Comparison of ENCODE assay signal across 21 cellular contexts in the genomic region with DNA sequence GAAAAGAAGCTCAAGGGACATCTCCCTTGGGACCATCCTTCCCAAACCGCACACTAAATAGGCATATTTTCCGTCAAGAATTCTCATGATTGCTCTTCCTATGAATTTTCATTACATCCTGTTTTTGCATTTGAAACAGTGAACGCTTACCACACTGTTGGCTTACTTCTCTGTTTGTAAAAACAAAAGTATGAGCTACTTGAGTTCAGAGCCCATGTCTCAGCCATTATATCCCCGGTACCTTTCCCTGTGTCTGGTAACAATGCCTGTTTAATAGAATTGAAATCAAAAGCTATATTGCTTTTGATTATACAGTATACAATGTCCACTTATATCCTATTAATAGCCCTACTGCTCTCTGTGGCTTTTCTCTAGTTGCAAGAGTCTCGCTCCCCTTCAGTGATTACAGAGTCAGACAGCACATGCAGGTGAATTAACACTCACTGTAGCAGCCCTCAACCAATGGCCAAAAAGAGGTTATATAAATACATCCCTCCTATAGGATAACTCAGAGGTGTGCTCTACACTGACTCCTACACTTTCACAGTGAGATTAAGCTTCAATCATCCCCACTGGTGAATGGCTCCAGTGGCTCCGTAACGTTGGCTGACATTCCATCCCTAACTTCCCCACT.
"Had no signal": no experiment of that assay in that cellular context is flagged by ENCODE, and none has a peak within 500 bp of the region (broad histone marks: within the 10 kb centered on the region; RNA-seq: fewer than 3 reads in every experiment).

No MANE protein-coding gene starts in this region.

- ATAC-seq: activated naive CD8-positive, alpha-beta T cell treated with anti-CD3 and anti-CD28 coated beads, Interleukin-2, amount 50 U/mL, for 24 hours; foreskin keratinocyte; naive thymus-derived CD8-positive, alpha-beta T cell had no signal

- DNase-seq: activated CD4-positive, alpha-beta T cell treated with anti-CD3 and anti-CD28 coated beads, Interleukin-2, amount 50 U/mL, for 4 hours; activated CD4-positive, CD25-positive, alpha-beta regulatory T cell treated with anti-CD3 and anti-CD28 coated beads, Interleukin-2, amount 50 U/mL, for 72 hours; activated naive CD4-positive, alpha-beta T cell treated with anti-CD3 and anti-CD28 coated beads for 36 hours; activated naive CD8-positive, alpha-beta T cell treated with anti-CD3 and anti-CD28 coated beads, Interleukin-2, amount 50 U/mL, for 24 hours; activated T-cell treated with anti-CD3 and anti-CD28 coated beads, Interleukin-2, amount 50 U/mL, for 1 hour; aorta; cortex of kidney; effector memory CD4-positive, alpha-beta T cell; foreskin keratinocyte; glutamatergic neuron; hypothalamus; kidney; left ventricle myocardium inferior; naive thymus-derived CD8-positive, alpha-beta T cell; stimulated activated CD4-positive, alpha-beta T cell treated with anti-CD3 and anti-CD28 coated beads, Interleukin-4, amount 100 ng/mL, for 1 hour; stimulated activated naive CD4-positive, alpha-beta T cell; uterus had no signal

- H3K27ac Mint-ChIP-seq: activated naive CD4-positive, alpha-beta T cell treated with anti-CD3 and anti-CD28 coated beads for 36 hours; activated naive CD8-positive, alpha-beta T cell treated with anti-CD3 and anti-CD28 coated beads, Interleukin-2, amount 50 U/mL, for 24 hours; activated T-helper 2 cell treated with anti-CD3 and anti-CD28 coated beads, Interferon-gamma antibody, Interleukin-2, Interleukin-4, amounts not matched to agents 10 μg/mL and 5 μg/mL and 100 μg/mL, durations not matched to agents 14 hours and 24 hours and 36 hours; memory B cell; naive thymus-derived CD8-positive, alpha-beta T cell had no signal

- H3K27me3 Mint-ChIP-seq: activated naive CD8-positive, alpha-beta T cell treated with anti-CD3 and anti-CD28 coated beads, Interleukin-2, amount 50 U/mL, for 24 hours had no signal

- FAIRE-seq: kidney had no signal

- H3K9me3 ChIP-seq: neutrophil, tibial nerve, uterus had no signal

- H3K4me1 Mint-ChIP-seq: activated naive CD8-positive, alpha-beta T cell treated with anti-CD3 and anti-CD28 coated beads, Interleukin-2, amount 50 U/mL, for 24 hours; memory B cell; naive thymus-derived CD8-positive, alpha-beta T cell had no signal

- H3K4me3 Mint-ChIP-seq: activated naive CD4-positive, alpha-beta T cell treated with anti-CD3 and anti-CD28 coated beads for 36 hours; activated naive CD8-positive, alpha-beta T cell treated with anti-CD3 and anti-CD28 coated beads, Interleukin-2, amount 50 U/mL, for 24 hours; memory B cell; naive thymus-derived CD8-positive, alpha-beta T cell had no signal

- H3K36me3 Mint-ChIP-seq: memory B cell; naive thymus-derived CD8-positive, alpha-beta T cell had no signal
